ENCODE assay signal across 1 cellular context in the genomic region with DNA sequence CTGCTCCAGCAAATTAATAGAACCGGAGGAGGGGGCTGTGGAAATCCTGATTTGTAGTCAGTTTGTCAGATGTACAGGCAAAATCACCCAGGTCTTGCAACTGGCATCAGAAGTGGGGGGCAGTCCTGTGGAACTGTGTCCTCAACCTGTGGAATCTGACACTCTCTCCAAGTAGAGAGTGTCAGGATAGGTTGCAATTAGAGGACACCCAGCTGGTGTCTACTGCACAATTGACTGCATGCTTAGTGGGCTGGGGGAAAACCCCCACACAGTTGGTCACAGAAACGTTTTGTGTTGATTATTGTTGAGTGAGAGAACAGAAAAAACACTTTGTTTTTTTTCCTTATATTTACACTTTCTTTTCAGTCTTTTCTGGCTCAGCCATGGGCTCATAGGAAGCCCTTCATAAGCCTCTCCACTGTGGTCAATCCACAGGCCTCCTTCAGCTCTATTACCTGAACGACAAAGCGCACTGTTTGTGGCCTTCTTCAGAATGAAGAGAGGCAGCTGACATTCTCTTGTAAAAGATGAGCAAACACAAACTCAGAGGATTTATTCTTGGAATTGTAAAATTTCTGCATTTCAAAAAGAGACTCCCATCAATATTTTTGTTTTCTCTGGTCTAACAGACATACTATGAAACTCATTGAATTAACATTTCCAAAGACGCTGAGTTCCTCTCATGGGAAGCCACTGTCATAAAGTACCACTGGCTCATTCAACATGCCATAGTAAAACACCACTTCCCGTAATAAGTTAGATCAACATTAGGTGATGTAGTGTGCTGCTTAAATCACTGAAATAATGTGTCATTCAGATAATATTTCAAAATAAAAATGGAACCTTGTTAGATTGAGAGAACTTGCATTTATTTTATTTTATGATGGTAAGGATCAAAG.
TF ChIP-seq lines count a peak whose summit lies in the region.

No MANE protein-coding gene starts in this region.

TF ChIP-seq in GM23338, 12 proteins besides CTCF, POLR2A, EP300 and RAD21 (continued from another document):
- TF ChIP-seq, protein P1, sequence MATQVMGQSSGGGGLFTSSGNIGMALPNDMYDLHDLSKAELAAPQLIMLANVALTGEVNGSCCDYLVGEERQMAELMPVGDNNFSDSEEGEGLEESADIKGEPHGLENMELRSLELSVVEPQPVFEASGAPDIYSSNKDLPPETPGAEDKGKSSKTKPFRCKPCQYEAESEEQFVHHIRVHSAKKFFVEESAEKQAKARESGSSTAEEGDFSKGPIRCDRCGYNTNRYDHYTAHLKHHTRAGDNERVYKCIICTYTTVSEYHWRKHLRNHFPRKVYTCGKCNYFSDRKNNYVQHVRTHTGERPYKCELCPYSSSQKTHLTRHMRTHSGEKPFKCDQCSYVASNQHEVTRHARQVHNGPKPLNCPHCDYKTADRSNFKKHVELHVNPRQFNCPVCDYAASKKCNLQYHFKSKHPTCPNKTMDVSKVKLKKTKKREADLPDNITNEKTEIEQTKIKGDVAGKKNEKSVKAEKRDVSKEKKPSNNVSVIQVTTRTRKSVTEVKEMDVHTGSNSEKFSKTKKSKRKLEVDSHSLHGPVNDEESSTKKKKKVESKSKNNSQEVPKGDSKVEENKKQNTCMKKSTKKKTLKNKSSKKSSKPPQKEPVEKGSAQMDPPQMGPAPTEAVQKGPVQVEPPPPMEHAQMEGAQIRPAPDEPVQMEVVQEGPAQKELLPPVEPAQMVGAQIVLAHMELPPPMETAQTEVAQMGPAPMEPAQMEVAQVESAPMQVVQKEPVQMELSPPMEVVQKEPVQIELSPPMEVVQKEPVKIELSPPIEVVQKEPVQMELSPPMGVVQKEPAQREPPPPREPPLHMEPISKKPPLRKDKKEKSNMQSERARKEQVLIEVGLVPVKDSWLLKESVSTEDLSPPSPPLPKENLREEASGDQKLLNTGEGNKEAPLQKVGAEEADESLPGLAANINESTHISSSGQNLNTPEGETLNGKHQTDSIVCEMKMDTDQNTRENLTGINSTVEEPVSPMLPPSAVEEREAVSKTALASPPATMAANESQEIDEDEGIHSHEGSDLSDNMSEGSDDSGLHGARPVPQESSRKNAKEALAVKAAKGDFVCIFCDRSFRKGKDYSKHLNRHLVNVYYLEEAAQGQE (IDR thresholded peaks at IDR 0.05; ENCODE audit: unreplicated experiment): no peak
- no peak for TF ChIP-seq EZH2phosphoT487 (IDR thresholded peaks at IDR 0.05; ENCODE audit: unreplicated experiment)
- no peak for TF ChIP-seq STAT1 (IDR thresholded peaks at IDR 0.05; ENCODE audit: unreplicated experiment)
- TF ChIP-seq, protein P2, sequence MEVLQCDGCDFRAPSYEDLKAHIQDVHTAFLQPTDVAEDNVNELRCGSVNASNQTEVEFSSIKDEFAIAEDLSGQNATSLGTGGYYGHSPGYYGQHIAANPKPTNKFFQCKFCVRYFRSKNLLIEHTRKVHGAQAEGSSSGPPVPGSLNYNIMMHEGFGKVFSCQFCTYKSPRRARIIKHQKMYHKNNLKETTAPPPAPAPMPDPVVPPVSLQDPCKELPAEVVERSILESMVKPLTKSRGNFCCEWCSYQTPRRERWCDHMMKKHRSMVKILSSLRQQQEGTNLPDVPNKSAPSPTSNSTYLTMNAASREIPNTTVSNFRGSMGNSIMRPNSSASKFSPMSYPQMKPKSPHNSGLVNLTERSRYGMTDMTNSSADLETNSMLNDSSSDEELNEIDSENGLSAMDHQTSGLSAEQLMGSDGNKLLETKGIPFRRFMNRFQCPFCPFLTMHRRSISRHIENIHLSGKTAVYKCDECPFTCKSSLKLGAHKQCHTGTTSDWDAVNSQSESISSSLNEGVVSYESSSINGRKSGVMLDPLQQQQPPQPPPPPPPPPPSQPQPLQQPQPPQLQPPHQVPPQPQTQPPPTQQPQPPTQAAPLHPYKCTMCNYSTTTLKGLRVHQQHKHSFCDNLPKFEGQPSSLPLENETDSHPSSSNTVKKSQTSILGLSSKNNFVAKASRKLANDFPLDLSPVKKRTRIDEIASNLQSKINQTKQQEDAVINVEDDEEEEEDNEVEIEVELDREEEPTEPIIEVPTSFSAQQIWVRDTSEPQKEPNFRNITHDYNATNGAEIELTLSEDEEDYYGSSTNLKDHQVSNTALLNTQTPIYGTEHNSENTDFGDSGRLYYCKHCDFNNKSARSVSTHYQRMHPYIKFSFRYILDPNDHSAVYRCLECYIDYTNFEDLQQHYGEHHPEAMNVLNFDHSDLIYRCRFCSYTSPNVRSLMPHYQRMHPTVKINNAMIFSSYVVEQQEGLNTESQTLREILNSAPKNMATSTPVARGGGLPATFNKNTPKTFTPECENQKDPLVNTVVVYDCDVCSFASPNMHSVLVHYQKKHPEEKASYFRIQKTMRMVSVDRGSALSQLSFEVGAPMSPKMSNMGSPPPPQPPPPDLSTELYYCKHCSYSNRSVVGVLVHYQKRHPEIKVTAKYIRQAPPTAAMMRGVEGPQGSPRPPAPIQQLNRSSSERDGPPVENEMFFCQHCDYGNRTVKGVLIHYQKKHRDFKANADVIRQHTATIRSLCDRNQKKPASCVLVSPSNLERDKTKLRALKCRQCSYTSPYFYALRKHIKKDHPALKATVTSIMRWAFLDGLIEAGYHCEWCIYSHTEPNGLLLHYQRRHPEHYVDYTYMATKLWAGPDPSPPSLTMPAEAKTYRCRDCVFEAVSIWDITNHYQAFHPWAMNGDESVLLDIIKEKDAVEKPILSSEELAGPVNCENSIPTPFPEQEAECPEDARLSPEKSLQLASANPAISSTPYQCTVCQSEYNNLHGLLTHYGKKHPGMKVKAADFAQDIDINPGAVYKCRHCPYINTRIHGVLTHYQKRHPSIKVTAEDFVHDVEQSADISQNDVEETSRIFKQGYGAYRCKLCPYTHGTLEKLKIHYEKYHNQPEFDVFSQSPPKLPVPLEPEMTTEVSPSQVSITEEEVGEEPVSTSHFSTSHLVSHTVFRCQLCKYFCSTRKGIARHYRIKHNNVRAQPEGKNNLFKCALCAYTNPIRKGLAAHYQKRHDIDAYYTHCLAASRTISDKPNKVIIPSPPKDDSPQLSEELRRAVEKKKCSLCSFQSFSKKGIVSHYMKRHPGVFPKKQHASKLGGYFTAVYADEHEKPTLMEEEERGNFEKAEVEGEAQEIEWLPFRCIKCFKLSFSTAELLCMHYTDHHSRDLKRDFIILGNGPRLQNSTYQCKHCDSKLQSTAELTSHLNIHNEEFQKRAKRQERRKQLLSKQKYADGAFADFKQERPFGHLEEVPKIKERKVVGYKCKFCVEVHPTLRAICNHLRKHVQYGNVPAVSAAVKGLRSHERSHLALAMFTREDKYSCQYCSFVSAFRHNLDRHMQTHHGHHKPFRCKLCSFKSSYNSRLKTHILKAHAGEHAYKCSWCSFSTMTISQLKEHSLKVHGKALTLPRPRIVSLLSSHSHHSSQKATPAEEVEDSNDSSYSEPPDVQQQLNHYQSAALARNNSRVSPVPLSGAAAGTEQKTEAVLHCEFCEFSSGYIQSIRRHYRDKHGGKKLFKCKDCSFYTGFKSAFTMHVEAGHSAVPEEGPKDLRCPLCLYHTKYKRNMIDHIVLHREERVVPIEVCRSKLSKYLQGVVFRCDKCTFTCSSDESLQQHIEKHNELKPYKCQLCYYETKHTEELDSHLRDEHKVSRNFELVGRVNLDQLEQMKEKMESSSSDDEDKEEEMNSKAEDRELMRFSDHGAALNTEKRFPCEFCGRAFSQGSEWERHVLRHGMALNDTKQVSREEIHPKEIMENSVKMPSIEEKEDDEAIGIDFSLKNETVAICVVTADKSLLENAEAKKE (CRISPR knock-in tag; IDR thresholded peaks at IDR 0.05): no peak
- no peak for TF ChIP-seq POLR2AphosphoS5 (IDR thresholded peaks at IDR 0.05; ENCODE audit: low read depth)
- TF ChIP-seq NANOG (IDR thresholded peaks at IDR 0.05; ENCODE audit: borderline replicate concordance): no peak
